ENCODE assay signal across 8 cellular contexts in genomic region chr22:32202539-32203180, GRCh38. TPM values are rescaled to one million over a fixed set of nuclear protein-coding genes. Genes with fewer than 3 reads are reported as not detected.
DNase-seq lines count a peak whose midpoint lies in the region; ATAC-seq and TF ChIP-seq lines count a peak whose summit lies in the region.

No MANE protein-coding gene starts in this region.

- H3K36me3 Mint-ChIP-seq in activated T-helper 1 cell treated with anti-CD3 and anti-CD28 coated beads, Interleukin-12 subunit alpha, Interleukin-12 subunit beta, Interleukin-2, Interleukin-4 antibody, amounts not matched to agents 30 ng/mL and 10 ng/mL and 1 ng/mL, durations not matched to agents 14 hours and 24 hours and 36 hours (ENCODE audit: low read depth): no peaks in the 10 kb centered on the region
- H3K36me3 Mint-ChIP-seq in progenitor cell of endocrine pancreas (ENCODE audit: insufficient read depth): no peaks in the 10 kb centered on the region

- no peak overlapping the region for H3K27ac Mint-ChIP-seq in activated T-helper 1 cell treated with anti-CD3 and anti-CD28 coated beads, Interleukin-12 subunit alpha, Interleukin-12 subunit beta, Interleukin-2, Interleukin-4 antibody, amounts not matched to agents 30 ng/mL and 10 ng/mL and 1 ng/mL, durations not matched to agents 14 hours and 24 hours and 36 hours
- no peak overlapping the region for H3K27ac Mint-ChIP-seq in progenitor cell of endocrine pancreas

- ATAC-seq in HG03469 (IDR thresholded peaks at IDR 0.05; ENCODE audit: unreplicated experiment) (no peak), GM19397 (IDR thresholded peaks at IDR 0.05; ENCODE audit: unreplicated experiment) (no peak)

- no peaks in the 10 kb centered on the region for H3K9me3 Mint-ChIP-seq in activated T-helper 1 cell treated with anti-CD3 and anti-CD28 coated beads, Interleukin-12 subunit alpha, Interleukin-12 subunit beta, Interleukin-2, Interleukin-4 antibody, amounts not matched to agents 30 ng/mL and 10 ng/mL and 1 ng/mL, durations not matched to agents 14 hours and 24 hours and 36 hours
- no peaks in the 10 kb centered on the region for H3K9me3 Mint-ChIP-seq in progenitor cell of endocrine pancreas (ENCODE audit: low read depth)

- peak; percentile 70 for TF ChIP-seq CTCF in GM12873 (IDR thresholded peaks at IDR 0.05; ENCODE audit: insufficient read depth, low read depth, low read length, missing control alignments)
- TF ChIP-seq CTCF in progenitor cell of endocrine pancreas (IDR thresholded peaks at IDR 0.05; ENCODE audit: unreplicated experiment): peak; percentile 70

- DNase-seq in AML-193 (lab: John Stamatoyannopoulos, UW) (peak; percentile 36 to 73), NCI-H345 (lab: John Stamatoyannopoulos, UW) (peak; percentile 51), germinal center (ENCODE audit: low spot score) (peak; percentile 16), progenitor cell of endocrine pancreas (ENCODE audit: low spot score, unreplicated experiment) (peak; percentile 45)
- no peak for DNase-seq in activated T-helper 1 cell treated with anti-CD3 and anti-CD28 coated beads, Interleukin-12 subunit alpha, Interleukin-12 subunit beta, Interleukin-2, Interleukin-4 antibody, amounts not matched to agents 30 ng/mL and 10 ng/mL and 1 ng/mL, durations not matched to agents 14 hours and 24 hours and 36 hours (ENCODE audit: low spot score)

- peak overlapping the region; percentile 68 for H3K4me3 Mint-ChIP-seq in activated T-helper 1 cell treated with anti-CD3 and anti-CD28 coated beads, Interleukin-12 subunit alpha, Interleukin-12 subunit beta, Interleukin-2, Interleukin-4 antibody, amounts not matched to agents 30 ng/mL and 10 ng/mL and 1 ng/mL, durations not matched to agents 14 hours and 24 hours and 36 hours
- H3K4me3 Mint-ChIP-seq in progenitor cell of endocrine pancreas (ENCODE audit: low read depth): peak overlapping the region; percentile 3

- intact Hi-C loops in activated T-helper 1 cell treated with anti-CD3 and anti-CD28 coated beads, Interleukin-12 subunit alpha, Interleukin-12 subunit beta, Interleukin-2, Interleukin-4 antibody, amounts not matched to agents 30 ng/mL and 10 ng/mL and 1 ng/mL, durations not matched to agents 14 hours and 24 hours and 36 hours (cut with micrococcal nuclease): loop anchor here (10.0 kb wide), 1 partner anchor 272 kb away; the partner anchor contains the start of gene FBXO7

- peaks cover 34% of the 10 kb centered on the region for H3K4me1 Mint-ChIP-seq in activated T-helper 1 cell treated with anti-CD3 and anti-CD28 coated beads, Interleukin-12 subunit alpha, Interleukin-12 subunit beta, Interleukin-2, Interleukin-4 antibody, amounts not matched to agents 30 ng/mL and 10 ng/mL and 1 ng/mL, durations not matched to agents 14 hours and 24 hours and 36 hours (ENCODE audit: low read depth)
- H3K4me1 Mint-ChIP-seq in progenitor cell of endocrine pancreas (ENCODE audit: low read depth): peaks cover 16% of the 10 kb centered on the region

- H3K27me3 Mint-ChIP-seq in activated T-helper 1 cell treated with anti-CD3 and anti-CD28 coated beads, Interleukin-12 subunit alpha, Interleukin-12 subunit beta, Interleukin-2, Interleukin-4 antibody, amounts not matched to agents 30 ng/mL and 10 ng/mL and 1 ng/mL, durations not matched to agents 14 hours and 24 hours and 36 hours (ENCODE audit: insufficient read depth): peaks cover 17% of the 10 kb centered on the region
- peaks cover 44% of the 10 kb centered on the region for H3K27me3 Mint-ChIP-seq in progenitor cell of endocrine pancreas

RNA-seq across cellular contexts. Expression of gene RFPL2, which starts 2.2 kb away (rescaled TPM):
- total RNA-seq in activated T-helper 1 cell treated with anti-CD3 and anti-CD28 coated beads, Interleukin-12 subunit alpha, Interleukin-12 subunit beta, Interleukin-2, Interleukin-4 antibody, amounts not matched to agents 30 ng/mL and 10 ng/mL and 1 ng/mL, durations not matched to agents 14 hours and 24 hours and 36 hours: 0.26 and 0.42 TPM in 2 replicates
- 1.0 TPM in 2 replicates for total RNA-seq in progenitor cell of endocrine pancreas

RNA-seq across cellular contexts. Expression of gene C22orf42, which starts 43.6 kb away (rescaled TPM):
- not detected in 2 replicates for total RNA-seq in activated T-helper 1 cell treated with anti-CD3 and anti-CD28 coated beads, Interleukin-12 subunit alpha, Interleukin-12 subunit beta, Interleukin-2, Interleukin-4 antibody, amounts not matched to agents 30 ng/mL and 10 ng/mL and 1 ng/mL, durations not matched to agents 14 hours and 24 hours and 36 hours
- 13.2 and 13.9 TPM in 2 replicates for total RNA-seq in progenitor cell of endocrine pancreas

RNA-seq across cellular contexts. Expression of gene SLC5A4, which starts 52.5 kb away (rescaled TPM):
- total RNA-seq in activated T-helper 1 cell treated with anti-CD3 and anti-CD28 coated beads, Interleukin-12 subunit alpha, Interleukin-12 subunit beta, Interleukin-2, Interleukin-4 antibody, amounts not matched to agents 30 ng/mL and 10 ng/mL and 1 ng/mL, durations not matched to agents 14 hours and 24 hours and 36 hours: not detected in 2 replicates
- total RNA-seq in progenitor cell of endocrine pancreas: not detected in 2 replicates

Comparison
In these comparisons a context has a peak if more than half of its experiments do, and no peak if none do; other contexts are left out.
1. RNA of gene C22orf42, which starts 43.6 kb away (total RNA-seq): 13.2 to 13.9 TPM in progenitor cell of endocrine pancreas; not detected in activated T-helper 1 cell treated with anti-CD3 and anti-CD28 coated beads, Interleukin-12 subunit alpha, Interleukin-12 subunit beta, Interleukin-2, Interleukin-4 antibody, amounts not matched to agents 30 ng/mL and 10 ng/mL and 1 ng/mL, durations not matched to agents 14 hours and 24 hours and 36 hours; every median in the first group is over 10 times any median in the second.